Comparison of ENCODE assay signal across 23 cellular contexts in genomic region chr21:41098076-41098475, GRCh38.
DNase-seq lines count a peak whose midpoint lies in the region.
"Had no signal": no experiment of that assay in that cellular context is flagged by ENCODE, and none has a peak within 500 bp of the region (broad histone marks: within the 10 kb centered on the region; RNA-seq: fewer than 3 reads in every experiment).

No MANE protein-coding gene starts in this region.

- DNase-seq in EH (ENCODE audit: low read depth) = peak; percentile 50
- peak; percentile 66 for DNase-seq in EL
- no peak for DNase-seq in DMS79 treated with DMSO at 0.1 percent for 48 hours (lab: John Stamatoyannopoulos, UW)
- no peak for DNase-seq in Ammon's horn (ENCODE audit: low spot score)
- DNase-seq: 8988T; ACHN; AML-193; BE2C; C1 segment of cervical spinal cord; Caco-2; Calu3; CD4-positive, alpha-beta memory T cell; CD4-positive, alpha-beta T cell; CD4-positive, CD25-positive, alpha-beta regulatory T cell; CD8-positive, alpha-beta memory T cell; CD8-positive, alpha-beta T cell; COR-L47; DMS 273 treated with DMSO at 0.1 percent for 48 hours; DMS153; DMS53; DMS79; DND-41; GDM1 had no signal

Comparison
In these comparisons a context has a peak if more than half of its experiments do, and no peak if none do; other contexts are left out.
1. DNase-seq: peak in EH (single experiment) and EL (single experiment); none in DMS79 treated with DMSO at 0.1 percent for 48 hours (single experiment) and Ammon's horn (single experiment).